12 cellular contexts compared by ENCODE assay signal in genomic region chr10:44911081-44911540, GRCh38. TPM values are rescaled to one million over a fixed set of nuclear protein-coding genes. Genes with fewer than 3 reads are reported as not detected.
DNase-seq lines count a peak whose midpoint lies in the region; ATAC-seq and TF ChIP-seq lines count a peak whose summit lies in the region.
"Had no signal": no experiment of that assay in that cellular context is flagged by ENCODE, and none has a peak within 500 bp of the region (broad histone marks: within the 10 kb centered on the region; RNA-seq: fewer than 3 reads in every experiment).

TMEM72 (plus strand) TSS chr10:44911337; CDS start chr10:44911513, 176 bp downstream.

- DNase-seq in Caco-2 (peak; percentile 75 to 78), NCI-H2107 treated with DMSO at 0.1 percent for 48 hours (lab: John Stamatoyannopoulos, UW; ENCODE audit: unreplicated experiment) (peak; percentile 9), foreskin keratinocyte (no peak)
- DNase-seq in activated naive CD4-positive, alpha-beta T cell treated with Interleukin-2 at 50 U/mL for 16 hours: no peak
- DNase-seq: activated CD4-positive, alpha-beta T cell treated with anti-CD3 and anti-CD28 coated beads, Interleukin-2, amount 10 ng/mL, durations not matched to agents 24 days and 14 days; activated naive CD8-positive, alpha-beta T cell treated with anti-CD3 and anti-CD28 coated beads, Interleukin-2, amount 50 U/mL, for 24 hours had no signal

- ATAC-seq in foreskin keratinocyte: peak; percentile 36
- no peak for ATAC-seq in HG03432 (IDR thresholded peaks at IDR 0.05; ENCODE audit: unreplicated experiment)
- no peak for ATAC-seq in HG03571 (IDR thresholded peaks at IDR 0.05; ENCODE audit: unreplicated experiment)
- ATAC-seq in HG03457 (IDR thresholded peaks at IDR 0.05; ENCODE audit: unreplicated experiment): no peak
- ATAC-seq: activated naive CD8-positive, alpha-beta T cell treated with anti-CD3 and anti-CD28 coated beads, Interleukin-2, amount 50 U/mL, for 24 hours had no signal

- no peaks in the 10 kb centered on the region; the same call in 1 of the 2 replicates for H3K9me3 ChIP-seq in Caco-2
- H3K9me3 ChIP-seq in mucosa of rectum (ENCODE audit: control insufficient read depth in 2 of 2, low read length in 2 of 2): no peaks in the 10 kb centered on the region

- peaks cover 4% of the 10 kb centered on the region for H3K27me3 Mint-ChIP-seq in Caco-2 (ENCODE audit: insufficient read depth, unreplicated experiment)

- CTCF ChIA-PET in Caco-2 (lab: Charles Lee): interaction anchor here (1.2 to 1.4 kb wide), 4 partner anchors 14 to 65 kb away, joined by 3 to 12 read pairs (median 8); no protein-coding TSS in a partner anchor

- H3K36me3 ChIP-seq in Caco-2 (ENCODE audit: control insufficient read depth, insufficient read depth, low read length): no peaks in the 10 kb centered on the region
- no peaks in the 10 kb centered on the region for H3K36me3 ChIP-seq in mucosa of rectum (ENCODE audit: control insufficient read depth in 2 of 2, insufficient read depth in 2 of 2, low read length in 2 of 2)

- H3K27ac Mint-ChIP-seq in Caco-2 (ENCODE audit: unreplicated experiment): no peak within 1 kb of the TSS
- H3K27ac Mint-ChIP-seq: activated CD4-positive, alpha-beta T cell treated with anti-CD3 and anti-CD28 coated beads, Interleukin-2, amount 10 ng/mL, durations not matched to agents 24 days and 14 days; activated naive CD8-positive, alpha-beta T cell treated with anti-CD3 and anti-CD28 coated beads, Interleukin-2, amount 50 U/mL, for 24 hours had no signal

- no peaks in the 10 kb centered on the region for H3K4me1 Mint-ChIP-seq in Caco-2 (ENCODE audit: low read depth, unreplicated experiment)

- no peak for TF ChIP-seq CTCF in Caco-2 (IDR thresholded peaks at IDR 0.05; ENCODE audit: insufficient read depth in 1 of 2, low read depth in 1 of 2, low read length in 1 of 2, severe bottlenecking in 1 of 2, unreplicated experiment in 1 of 2)
- no peak for TF ChIP-seq CTCF in foreskin keratinocyte (conservative IDR thresholded peaks at IDR 0.05)

- POLR2A ChIA-PET in Caco-2 (lab: Charles Lee): no interaction called here

- no peak within 1 kb of the TSS for H3K4me3 Mint-ChIP-seq in Caco-2 (ENCODE audit: unreplicated experiment)
- H3K4me3 Mint-ChIP-seq: activated CD4-positive, alpha-beta T cell treated with anti-CD3 and anti-CD28 coated beads, Interleukin-2, amount 10 ng/mL, durations not matched to agents 24 days and 14 days; activated naive CD8-positive, alpha-beta T cell treated with anti-CD3 and anti-CD28 coated beads, Interleukin-2, amount 50 U/mL, for 24 hours had no signal

- H3K4me3 ChIP-seq in Caco-2 (ENCODE audit: low read depth, low read length) (no peak within 1 kb of the TSS), mucosa of rectum (ENCODE audit: low read length in 2 of 2) (peak within 1 kb of the TSS; percentile 38 to 65)

- peak within 1 kb of the TSS; percentile 41 to 43 for H3K9ac ChIP-seq in mucosa of rectum (ENCODE audit: low read depth in 1 of 2, low read length in 2 of 2)

- peaks cover 21% of the 10 kb centered on the region for H3K4me1 ChIP-seq in Caco-2
- no peaks in the 10 kb centered on the region for H3K4me1 ChIP-seq in foreskin keratinocyte
- H3K4me1 ChIP-seq in mucosa of rectum (ENCODE audit: control insufficient read depth in 2 of 2, insufficient read depth in 2 of 2, low read length in 2 of 2): peaks cover 24 to 38% of the 10 kb centered on the region in 2 donors

- H3K36me3 Mint-ChIP-seq in Caco-2 (ENCODE audit: insufficient read depth, unreplicated experiment): no peaks in the 10 kb centered on the region

- BruUV-seq in Caco-2 (replicated peaks; lab: Mats Ljungman, UMichigan): no TSS peak

- H3K27ac ChIP-seq in foreskin keratinocyte: no peak within 1 kb of the TSS
- H3K27ac ChIP-seq in mucosa of rectum (ENCODE audit: low read depth in 2 of 2, low read length in 2 of 2): peak within 1 kb of the TSS; percentile 80 to 85

- H3K27me3 ChIP-seq in Caco-2 (replicated peaks; ENCODE audit: control insufficient read depth, insufficient read depth, low read length) (no peaks in the 10 kb centered on the region), foreskin keratinocyte (peaks cover 3% of the 10 kb centered on the region), mucosa of rectum (ENCODE audit: control insufficient read depth in 2 of 2, insufficient read depth in 2 of 2, low read length in 2 of 2) (no peaks in the 10 kb centered on the region)

- intact Hi-C loops in Caco-2 (cut with micrococcal nuclease; ENCODE audit: unreplicated experiment): loop anchor here (1.0 to 5.0 kb wide), 2 partner anchors 14 to 681 kb away; no protein-coding TSS in a partner anchor

- H3K9me3 Mint-ChIP-seq in Caco-2 (ENCODE audit: unreplicated experiment): no peaks in the 10 kb centered on the region
- H3K9me3 Mint-ChIP-seq: activated CD4-positive, alpha-beta T cell treated with anti-CD3 and anti-CD28 coated beads, Interleukin-2, amount 10 ng/mL, durations not matched to agents 24 days and 14 days; activated naive CD8-positive, alpha-beta T cell treated with anti-CD3 and anti-CD28 coated beads, Interleukin-2, amount 50 U/mL, for 24 hours had no signal

RNA-seq across cellular contexts. Expression of gene TMEM72, which starts in this region (rescaled TPM):
- total RNA-seq in Caco-2 (2022): not detected in 2 replicates
- not detected in 2 replicates for total RNA-seq in foreskin keratinocyte
- polyA plus RNA-seq in foreskin keratinocyte: not detected in 2 replicates
- total RNA-seq: activated CD4-positive, alpha-beta T cell treated with anti-CD3 and anti-CD28 coated beads, Interleukin-2, amount 10 ng/mL, durations not matched to agents 24 days and 14 days; endothelial cell of umbilical vein had no signal
- polyA plus RNA-seq: endothelial cell of umbilical vein, keratinocyte had no signal

Comparison
In these comparisons a context has a peak if more than half of its experiments do, and no peak if none do; other contexts are left out.
1. Peak in DNase-seq in Caco-2; RNA of the gene not detected or under 1 TPM.
2. Peak in ATAC-seq in foreskin keratinocyte; RNA of the gene not detected or under 1 TPM.